Comparison of ENCODE assay signal across 8 cellular contexts in the genomic region with DNA sequence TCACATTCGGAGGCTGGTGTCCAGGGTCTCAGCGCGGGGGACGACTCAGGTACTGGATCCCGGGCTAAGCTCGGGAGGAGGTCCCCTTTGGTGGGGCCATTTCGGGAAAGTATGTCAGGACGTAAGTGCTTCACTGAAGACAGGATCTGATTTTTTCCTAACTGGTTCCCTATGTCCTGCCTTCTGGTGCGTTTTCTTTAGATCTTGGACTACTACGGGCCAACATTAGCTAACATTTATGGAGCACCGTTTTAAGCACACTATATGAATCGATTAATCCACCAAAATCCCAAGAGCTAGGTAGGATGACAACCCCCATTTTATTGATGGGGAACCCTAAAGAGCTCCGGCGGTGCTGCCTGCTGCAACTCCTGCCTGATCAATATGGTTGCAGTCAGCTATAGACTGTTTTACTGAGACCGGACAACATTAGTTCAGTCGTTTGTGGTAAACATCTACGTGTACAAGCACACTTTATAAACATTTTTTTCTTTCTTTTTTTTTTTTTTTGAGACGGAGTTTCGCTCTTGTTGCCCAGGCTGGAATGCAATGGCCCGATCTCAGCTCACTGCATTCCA. TPM values are rescaled to one million over a fixed set of nuclear protein-coding genes. Genes with fewer than 3 reads are reported as not detected.
A peak's percentile ranks its signal among the peaks of the same experiment; 100 is the strongest.
DNase-seq lines count a peak whose midpoint lies in the region; ATAC-seq and TF ChIP-seq lines count a peak whose summit lies in the region.

No MANE protein-coding gene starts in this region.

- ATAC-seq in HG03354 (IDR thresholded peaks at IDR 0.05; ENCODE audit: poor library complexity, severe bottlenecking, unreplicated experiment) = no peak

- DNase-seq in NCI-H2171 treated with DMSO at 0.1 percent for 48 hours (lab: John Stamatoyannopoulos, UW) (peak; percentile 71), NCI-H2171 (lab: John Stamatoyannopoulos, UW) (no peak), RWPE1 (ENCODE audit: low spot score) (no peak), esophagus muscularis mucosa (ENCODE audit: extremely low spot score) (no peak), posterior vena cava (ENCODE audit: low spot score) (peak; percentile 20), NCI-H2107 treated with DMSO at 0.1 percent for 48 hours (lab: John Stamatoyannopoulos, UW; ENCODE audit: unreplicated experiment) (no peak), NCI-H226 (no peak)

- H3K4me3 ChIP-seq in esophagus muscularis mucosa = peak overlapping the region; percentile 56 to 78 (median 72)

- no peaks in the 10 kb centered on the region for H3K9me3 ChIP-seq in esophagus muscularis mucosa

- peaks cover 23 to 34% (median 29%) of the 10 kb centered on the region in 4 donors for H3K36me3 ChIP-seq in esophagus muscularis mucosa

- H3K27me3 ChIP-seq in esophagus muscularis mucosa = no peaks in the 10 kb centered on the region

- POLR2A ChIA-PET in RWPE1 (lab: Yijun Ruan, JAX; ENCODE audit: low non-redundant PET) = interaction anchor here (0.6 to 2.5 kb wide), 6 partner anchors 12 to 808 kb away, joined by 3 to 20 read pairs (median 6); no protein-coding TSS in a partner anchor

- TF ChIP-seq EP300 in esophagus muscularis mucosa (IDR thresholded peaks at IDR 0.05) = no peak

- intact Hi-C loops in esophagus muscularis mucosa (cut with DNase I) (loop anchor here (10.0 kb wide), 1 partner anchor 262 kb away; a partner anchor contains a TSS), posterior vena cava (cut with DNase I) (no loop called here)

- WGBS in esophagus muscularis mucosa = 18% methylated on average over 13 of the region's 20 CpGs

- TF ChIP-seq POLR2A in esophagus muscularis mucosa (IDR thresholded peaks at IDR 0.05; ENCODE audit: low read depth) = no peak

- H3K27ac ChIP-seq in RWPE1 (peak overlapping the region; percentile 91), esophagus muscularis mucosa (replicated peaks in 1 of 4) (peak overlapping the region; percentile 73 to 85 (median 80))

- TF ChIP-seq CTCF in RWPE1 (conservative IDR thresholded peaks at IDR 0.05; ENCODE audit: low read depth) = no peak
- no peak for TF ChIP-seq CTCF in esophagus muscularis mucosa (IDR thresholded peaks at IDR 0.05)

- peaks cover 25 to 49% (median 39%) of the 10 kb centered on the region in 4 donors for H3K4me1 ChIP-seq in esophagus muscularis mucosa

- CTCF ChIA-PET in RWPE1 (lab: Yijun Ruan, JAX) = interaction anchor here (0.6 to 1.2 kb wide), 2 partner anchors 31 to 70 kb away, joined by 3 to 10 read pairs; no protein-coding TSS in a partner anchor

RNA-seq across cellular contexts. Expression of a gene that starts 17.0 kb away (rescaled TPM):
- total RNA-seq in esophagus muscularis mucosa (10 to 100 TPM; 18.3 to 53.1 (median 48.1) TPM), posterior vena cava (10 to 100 TPM; 38.5 to 45.6 TPM)

RNA-seq across cellular contexts. Expression of a gene that starts 23.8 kb away (rescaled TPM):
- not detected for total RNA-seq in esophagus muscularis mucosa
- total RNA-seq in posterior vena cava = not detected

RNA-seq across cellular contexts. Expression of a gene that starts 24.3 kb away (rescaled TPM):
- total RNA-seq in esophagus muscularis mucosa (100 to 1,000 TPM in 1 of 4 donors, 10 to 100 TPM in 3; 53.2 to 123 (median 86.4) TPM), posterior vena cava (100 to 1,000 TPM in 1 of 2 donors, 10 to 100 TPM in 1; 89.4 to 114 TPM)

RNA-seq across cellular contexts. Expression of a gene that starts 24.6 kb away (rescaled TPM):
- 10 to 100 TPM; 22.8 to 31.6 (median 31.6) TPM for total RNA-seq in esophagus muscularis mucosa
- 10 to 100 TPM; 32.8 to 34.0 TPM for total RNA-seq in posterior vena cava

RNA-seq across cellular contexts. Expression of a gene that starts 51.2 kb away (rescaled TPM):
- total RNA-seq in esophagus muscularis mucosa (10 to 100 TPM; 38.6 to 86.4 (median 48.4) TPM), posterior vena cava (10 to 100 TPM; 53.0 to 58.1 TPM)

Comparison
In these comparisons a context has a peak if more than half of its experiments do, and no peak if none do; other contexts are left out.
1. DNase-seq: peak in NCI-H2171 treated with DMSO at 0.1 percent for 48 hours (single experiment) and posterior vena cava (single experiment); none in NCI-H2171 (single experiment), RWPE1 (single experiment), esophagus muscularis mucosa (single experiment), NCI-H2107 treated with DMSO at 0.1 percent for 48 hours (single experiment) and NCI-H226 (single experiment).